ENCODE assay signal across 27 cellular contexts in genomic region chr4:100070868-100071267, GRCh38.
"Had no signal": no experiment of that assay in that cellular context is flagged by ENCODE, and none has a peak within 500 bp of the region (broad histone marks: within the 10 kb centered on the region; RNA-seq: fewer than 3 reads in every experiment).

No MANE protein-coding gene starts in this region.

- H3K27ac ChIP-seq: left ventricle myocardium inferior, neural progenitor cell, neutrophil, parathyroid adenoma, psoas muscle, right atrium auricular region, skin epidermis, stomach, testis, thyroid gland, transverse colon, upper lobe of left lung, vagina had no signal

- H3K36me3 ChIP-seq: left ventricle myocardium inferior, neural progenitor cell, neutrophil, right atrium auricular region, stomach, thyroid gland, transverse colon, upper lobe of left lung, vagina had no signal

- H3K9ac ChIP-seq: neural progenitor cell, parathyroid adenoma had no signal

- ATAC-seq: natural killer cell; psoas muscle; sciatic nerve; stimulated activated naive B cell treated with anti-CD40 and anti-IgM and Interleukin-4, amounts not matched to agents 10 μg/mL and 1 μg/mL and 100 μg/mL, for 72 hours; stimulated activated naive CD8-positive, alpha-beta T cell treated with anti-CD3 and anti-CD28 coated beads, Interleukin-15, Interleukin-2, amounts not matched to agents 100 U/mL and 50 U/mL, for 24 hours had no signal

- H2AFZ ChIP-seq: neural progenitor cell, parathyroid adenoma had no signal

- H3K4me2 ChIP-seq: neural progenitor cell had no signal

- DNase-seq: islet precursor cell; left ventricle myocardium inferior; mesendoderm; naive B cell; natural killer cell; nephron progenitor cell; occipital lobe; psoas muscle; stimulated activated CD4-positive, alpha-beta T cell treated with anti-CD3 and anti-CD28 coated beads, Interleukin-12 subunit alpha, Interleukin-12 subunit beta, amount 100 ng/mL, for 4 hours; stimulated activated CD4-positive, alpha-beta T cell treated with anti-CD3 and anti-CD28 coated beads, Interleukin-15, amount 100 ng/mL, for 24 hours; stimulated activated CD4-positive, alpha-beta T cell treated with anti-CD3 and anti-CD28 coated beads, Interleukin-2, amount 100 ng/mL, for 24 hours; stimulated activated CD4-positive, alpha-beta T cell treated with anti-CD3 and anti-CD28 coated beads, Interleukin-4, amount 100 ng/mL, for 1 hour; stimulated activated naive B cell treated with anti-CD40 and anti-IgM and Interleukin-4, amounts not matched to agents 10 μg/mL and 1 μg/mL and 100 μg/mL, for 72 hours; stimulated activated naive CD8-positive, alpha-beta T cell treated with anti-CD3 and anti-CD28 coated beads, Interleukin-15, Interleukin-2, amounts not matched to agents 100 U/mL and 50 U/mL, for 24 hours; stomach; testis; thyroid gland; transverse colon; upper lobe of left lung had no signal

- H3K4me3 ChIP-seq: left ventricle myocardium inferior, lung, neural progenitor cell, psoas muscle, right atrium auricular region, skin epidermis, stomach, testis, thyroid gland, transverse colon, upper lobe of left lung, vagina had no signal

- H3K4me1 ChIP-seq: left ventricle myocardium inferior, parathyroid adenoma, psoas muscle, right atrium auricular region, stomach, testis, thyroid gland, transverse colon, upper lobe of left lung, vagina had no signal

- H3K27me3 ChIP-seq: neural progenitor cell, neutrophil, right atrium auricular region, stomach, testis, thyroid gland, transverse colon, upper lobe of left lung, vagina had no signal

- H3K79me2 ChIP-seq: parathyroid adenoma had no signal

- H3K9me3 ChIP-seq: left ventricle myocardium inferior, neutrophil, psoas muscle, right atrium auricular region, stomach, testis, thyroid gland, transverse colon, upper lobe of left lung, vagina had no signal
